14 cellular contexts compared by ENCODE assay signal in the genomic region with DNA sequence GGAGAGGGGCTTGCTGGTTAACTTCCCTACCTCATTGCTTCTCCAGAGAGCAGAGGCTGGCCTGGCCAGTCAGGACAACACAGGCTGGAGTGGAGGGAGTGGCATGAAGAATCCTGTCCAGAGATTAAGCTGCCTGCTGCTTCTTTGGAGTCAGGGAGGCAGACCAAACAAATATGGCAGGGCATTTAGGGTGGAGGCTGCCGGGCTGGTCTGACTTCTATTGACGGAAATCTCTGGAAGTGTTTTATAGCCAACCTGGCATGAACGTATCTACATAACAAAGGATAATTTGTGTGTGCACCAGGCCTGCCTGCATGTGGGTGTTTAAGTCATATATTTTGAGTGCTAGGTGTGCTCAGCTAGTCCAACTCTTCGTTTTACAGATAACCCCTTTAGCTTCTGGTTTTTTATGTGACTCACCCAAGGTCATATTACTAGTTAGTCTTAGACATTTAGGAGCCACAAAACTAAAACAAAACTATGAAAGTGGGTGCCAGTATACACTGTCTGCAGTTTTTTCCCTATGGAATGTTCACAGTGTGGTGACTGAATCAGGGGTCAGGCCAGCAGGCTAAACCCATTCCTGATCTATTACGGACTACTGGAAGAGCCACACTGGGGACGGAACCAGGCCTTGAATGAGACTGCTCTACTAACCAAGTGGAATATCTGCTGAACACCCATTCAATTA. TPM values are rescaled to one million over a fixed set of nuclear protein-coding genes. Genes with fewer than 3 reads are reported as not detected.
DNase-seq lines count a peak whose midpoint lies in the region; ATAC-seq and TF ChIP-seq lines count a peak whose summit lies in the region.
"Had no signal": no experiment of that assay in that cellular context is flagged by ENCODE, and none has a peak within 500 bp of the region (broad histone marks: within the 10 kb centered on the region; RNA-seq: fewer than 3 reads in every experiment).

No MANE protein-coding gene starts in this region.

- no peak overlapping the region for H3K27ac Mint-ChIP-seq in activated naive CD4-positive, alpha-beta T cell treated with anti-CD3 and anti-CD28 coated beads, Interleukin-2, amount 10 ng/mL, durations not matched to agents 7 days and 5 days
- H3K27ac Mint-ChIP-seq: activated B cell treated with CpG ODN at 0.5 μM for 24 hours had no signal

- no peak for TF ChIP-seq CTCF in RWPE2 (IDR thresholded peaks at IDR 0.05; ENCODE audit: poor library complexity, severe bottlenecking)

- H3K4me1 ChIP-seq in RWPE2 (ENCODE audit: insufficient read depth, poor library complexity, severe bottlenecking): peaks cover 43% of the 10 kb centered on the region
- peaks cover 54% of the 10 kb centered on the region for H3K4me1 ChIP-seq in skeletal muscle satellite cell (ENCODE audit: control insufficient read depth, insufficient read depth, low read length)

- CTCF ChIA-PET in activated naive CD4-positive, alpha-beta T cell treated with anti-CD3 and anti-CD28 coated beads, Interleukin-2, amount 10 ng/mL, durations not matched to agents 7 days and 5 days (lab: Charles Lee): interaction anchor here (1.3 to 2.2 kb wide), 2 partner anchors 64 to 82 kb away, joined by 3 to 6 read pairs; no protein-coding TSS in a partner anchor

- H3K4me2 ChIP-seq in skeletal muscle satellite cell (ENCODE audit: low read length): peak overlapping the region; percentile 62

- no peak overlapping the region for H3K4me3 ChIP-seq in RWPE2 (ENCODE audit: severe bottlenecking)
- peak overlapping the region; percentile 36 for H3K4me3 ChIP-seq in skeletal muscle satellite cell (ENCODE audit: low read length)
- H3K4me3 ChIP-seq: testis had no signal

- DNase-seq in EL (peak; percentile 90), RWPE2 (ENCODE audit: low spot score) (no peak), fibroblast of gingiva (ENCODE audit: low read depth) (peak; percentile 36), SHP77 treated with DMSO at 0.1 percent for 48 hours (lab: John Stamatoyannopoulos, UW) (no peak)
- DNase-seq in activated naive CD4-positive, alpha-beta T cell treated with anti-CD3 and anti-CD28 coated beads, Interleukin-2, amount 10 ng/mL, durations not matched to agents 7 days and 5 days: no peak
- DNase-seq in activated effector memory CD4-positive, alpha-beta T cell treated with Interleukin-2 at 50 U/mL for 16 hours: no peak
- DNase-seq: activated B cell treated with CpG ODN at 0.5 μM for 24 hours; activated naive CD4-positive, alpha-beta T cell treated with Interleukin-2 at 50 U/mL for 16 hours; DMS79 treated with DMSO at 0.1 percent for 48 hours; SHP77; testis had no signal

- peak overlapping the region; percentile 2 for H3K27ac ChIP-seq in RWPE2 (ENCODE audit: poor library complexity, severe bottlenecking)
- H3K27ac ChIP-seq: neutrophil, testis had no signal

- ATAC-seq in RWPE2 (ENCODE audit: low read depth): no peak
- ATAC-seq in GM21825 (IDR thresholded peaks at IDR 0.05; ENCODE audit: unreplicated experiment): no peak

- no peak overlapping the region for H3K9ac ChIP-seq in skeletal muscle satellite cell (ENCODE audit: low read depth, low read length)

- peaks cover 61% of the 10 kb centered on the region for H3K4me1 Mint-ChIP-seq in activated naive CD4-positive, alpha-beta T cell treated with anti-CD3 and anti-CD28 coated beads, Interleukin-2, amount 10 ng/mL, durations not matched to agents 7 days and 5 days

- H3K36me3 ChIP-seq in RWPE2 (ENCODE audit: low read depth) (peaks cover 61% of the 10 kb centered on the region), skeletal muscle satellite cell (ENCODE audit: insufficient read depth, low read length) (no peaks in the 10 kb centered on the region)

- no peak overlapping the region for H3K4me3 Mint-ChIP-seq in activated naive CD4-positive, alpha-beta T cell treated with anti-CD3 and anti-CD28 coated beads, Interleukin-2, amount 10 ng/mL, durations not matched to agents 7 days and 5 days
- H3K4me3 Mint-ChIP-seq: activated B cell treated with CpG ODN at 0.5 μM for 24 hours had no signal

- peaks cover 49% of the 10 kb centered on the region for H3K36me3 Mint-ChIP-seq in activated naive CD4-positive, alpha-beta T cell treated with anti-CD3 and anti-CD28 coated beads, Interleukin-2, amount 10 ng/mL, durations not matched to agents 7 days and 5 days

- H3K9me3 ChIP-seq in RWPE2 (ENCODE audit: severe bottlenecking) (no peaks in the 10 kb centered on the region), skeletal muscle satellite cell (replicated peaks; ENCODE audit: low read length) (no peaks in the 10 kb centered on the region)
- H3K9me3 ChIP-seq: neutrophil, testis had no signal

- H3K27me3 ChIP-seq in RWPE2 (ENCODE audit: insufficient read depth, poor library complexity, severe bottlenecking) (no peaks in the 10 kb centered on the region), skeletal muscle satellite cell (ENCODE audit: control insufficient read depth, insufficient read depth, low read length) (no peaks in the 10 kb centered on the region)
- H3K27me3 ChIP-seq: neutrophil, testis had no signal

- no peaks in the 10 kb centered on the region for H3K9me3 Mint-ChIP-seq in activated naive CD4-positive, alpha-beta T cell treated with anti-CD3 and anti-CD28 coated beads, Interleukin-2, amount 10 ng/mL, durations not matched to agents 7 days and 5 days
- H3K9me3 Mint-ChIP-seq: activated B cell treated with CpG ODN at 0.5 μM for 24 hours had no signal

- H3K27me3 Mint-ChIP-seq in activated naive CD4-positive, alpha-beta T cell treated with anti-CD3 and anti-CD28 coated beads, Interleukin-2, amount 10 ng/mL, durations not matched to agents 7 days and 5 days: no peaks in the 10 kb centered on the region
- H3K27me3 Mint-ChIP-seq: activated B cell treated with CpG ODN at 0.5 μM for 24 hours had no signal

RNA-seq across cellular contexts. Expression of a gene that starts 5.5 kb away (rescaled TPM):
- 38.0 and 72.2 TPM in 2 replicates for total RNA-seq in skeletal muscle satellite cell (2012; rRNA removed)

Comparison
In these comparisons a context has a peak if more than half of its experiments do, and no peak if none do; other contexts are left out.
1. DNase-seq: peak in EL (single experiment) and fibroblast of gingiva (single experiment); none in RWPE2 (single experiment), activated naive CD4-positive, alpha-beta T cell treated with anti-CD3 and anti-CD28 coated beads, Interleukin-2, amount 10 ng/mL, durations not matched to agents 7 days and 5 days (single experiment), activated effector memory CD4-positive, alpha-beta T cell treated with Interleukin-2 at 50 U/mL for 16 hours (single experiment) and SHP77 treated with DMSO at 0.1 percent for 48 hours (single experiment).